ENCODE assay signal across 18 cellular contexts in the genomic region with DNA sequence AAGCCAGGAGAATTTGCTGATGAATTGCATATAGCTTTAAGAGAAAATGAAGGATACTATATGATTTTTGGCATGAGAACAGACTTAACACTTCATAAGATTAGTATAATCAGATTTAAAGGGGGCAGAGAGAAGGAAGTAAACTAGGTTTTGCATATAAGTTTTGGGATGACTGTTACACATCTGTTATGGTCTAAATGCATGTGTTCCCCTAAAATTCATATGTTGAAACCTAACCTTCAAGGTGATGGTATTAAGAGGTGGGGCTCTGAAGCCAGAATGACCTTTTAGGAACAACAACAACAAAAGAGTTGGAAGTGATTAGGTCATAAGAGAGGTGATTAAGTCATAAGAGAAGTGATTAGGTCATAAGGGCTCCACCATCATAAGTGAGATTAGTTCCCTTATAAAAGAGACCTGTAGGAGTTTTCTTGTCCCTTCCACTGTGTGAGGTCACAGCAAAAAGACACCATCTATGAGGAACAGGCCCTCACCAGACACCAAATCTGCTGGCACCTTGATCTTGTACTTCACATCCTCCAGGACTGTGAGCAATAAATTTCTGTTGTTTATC. TPM values are rescaled to one million over a fixed set of nuclear protein-coding genes. Genes with fewer than 3 reads are reported as not detected.
DNase-seq lines count a peak whose midpoint lies in the region; ATAC-seq, FAIRE-seq and TF ChIP-seq lines count a peak whose summit lies in the region.
"Had no signal": no experiment of that assay in that cellular context is flagged by ENCODE, and none has a peak within 500 bp of the region (broad histone marks: within the 10 kb centered on the region; RNA-seq: fewer than 3 reads in every experiment).

No MANE protein-coding gene starts in this region.

- no peaks in the 10 kb centered on the region for H3K4me1 Mint-ChIP-seq in stimulated activated memory B cell treated with anti-CD40 and anti-IgM and Interleukin-4, amounts not matched to agents 10 μg/mL and 1 μg/mL and 100 μg/mL, for 72 hours
- H3K4me1 Mint-ChIP-seq: CD14-positive monocyte had no signal

- H3K36me3 Mint-ChIP-seq in stimulated activated memory B cell treated with anti-CD40 and anti-IgM and Interleukin-4, amounts not matched to agents 10 μg/mL and 1 μg/mL and 100 μg/mL, for 72 hours: no peaks in the 10 kb centered on the region
- H3K36me3 Mint-ChIP-seq: CD14-positive monocyte had no signal

- no peaks in the 10 kb centered on the region for H3K9me3 Mint-ChIP-seq in stimulated activated memory B cell treated with anti-CD40 and anti-IgM and Interleukin-4, amounts not matched to agents 10 μg/mL and 1 μg/mL and 100 μg/mL, for 72 hours

- peaks cover 32% of the 10 kb centered on the region for H3K27me3 Mint-ChIP-seq in stimulated activated memory B cell treated with anti-CD40 and anti-IgM and Interleukin-4, amounts not matched to agents 10 μg/mL and 1 μg/mL and 100 μg/mL, for 72 hours

- ATAC-seq in GM18517 (IDR thresholded peaks at IDR 0.05; ENCODE audit: unreplicated experiment) (peak; percentile 48), HG02870 (IDR thresholded peaks at IDR 0.05; ENCODE audit: unreplicated experiment) (peak; percentile 57)
- ATAC-seq in stimulated activated memory B cell treated with anti-CD40 and anti-IgM and Interleukin-4, amounts not matched to agents 10 μg/mL and 1 μg/mL and 100 μg/mL, for 72 hours: peak; percentile 64

- no peak for TF ChIP-seq POLR2A in GM12891 (IDR thresholded peaks at IDR 0.05; ENCODE audit: low read depth, low read length)

- no peak for DNase-seq in GM12891 (ENCODE audit: insufficient read length, low spot score)
- DNase-seq in activated CD4-positive, CD25-positive, alpha-beta regulatory T cell (lab: John Stamatoyannopoulos, UW): no peak
- DNase-seq in activated gamma-delta T cell (lab: John Stamatoyannopoulos, UW): no peak
- DNase-seq in foreskin melanocyte: no peak
- DNase-seq: GDM1, GM23248, NCI-H1417 treated with DMSO at 0.1 percent for 48 hours, NCI-H187 treated with DMSO at 0.1 percent for 48 hours, NCI-H226, NCI-H524, NCI-H82, RPMI8226, SHP77 treated with DMSO at 0.1 percent for 48 hours, SK-N-SH had no signal

- no peak overlapping the region for H3K27ac Mint-ChIP-seq in stimulated activated memory B cell treated with anti-CD40 and anti-IgM and Interleukin-4, amounts not matched to agents 10 μg/mL and 1 μg/mL and 100 μg/mL, for 72 hours
- H3K27ac Mint-ChIP-seq: CD14-positive monocyte had no signal

- peak; percentile 70 for FAIRE-seq in GM12891 (lab: Jason Lieb, UNC)

- no peak overlapping the region for H3K4me3 Mint-ChIP-seq in stimulated activated memory B cell treated with anti-CD40 and anti-IgM and Interleukin-4, amounts not matched to agents 10 μg/mL and 1 μg/mL and 100 μg/mL, for 72 hours
- H3K4me3 Mint-ChIP-seq: CD14-positive monocyte had no signal

TF ChIP-seq in GM12891, 5 proteins besides CTCF, POLR2A, EP300 and RAD21:
- TF ChIP-seq POU2F2 (IDR thresholded peaks at IDR 0.05; ENCODE audit: low read depth, low read length) (no peak), TAF1 (IDR thresholded peaks at IDR 0.05; ENCODE audit: low read depth, low read length) (no peak), SPI1 (IDR thresholded peaks at IDR 0.05; ENCODE audit: low read depth, low read length) (no peak), PAX5 (IDR thresholded peaks at IDR 0.05; ENCODE audit: insufficient read depth, low read length, severe bottlenecking) (no peak), POLR2AphosphoS5 (IDR thresholded peaks at IDR 0.05; ENCODE audit: low read depth, low read length) (no peak)

RNA-seq across cellular contexts. Expression of a gene that starts 6.8 kb away (rescaled TPM):
- polyA plus RNA-seq in GM12891 (2012; ENCODE audit: low read depth, missing spikeins): not detected
- polyA plus RNA-seq: CD14-positive monocyte had no signal

RNA-seq across cellular contexts. Expression of a gene that starts 29.4 kb away (rescaled TPM):
- polyA plus RNA-seq in GM12891 (2012; ENCODE audit: low read depth, missing spikeins): not detected
- polyA plus RNA-seq: CD14-positive monocyte, GM23248, SK-N-SH had no signal

RNA-seq across cellular contexts. Expression of a gene that starts 33.5 kb away (rescaled TPM):
- polyA plus RNA-seq in GM12891 (2012; ENCODE audit: low read depth, missing spikeins): 0.65 TPM

RNA-seq across cellular contexts. Expression of a gene that starts 47.8 kb away (rescaled TPM):
- 0.13 TPM for polyA plus RNA-seq in GM12891 (2012; ENCODE audit: low read depth, missing spikeins)
- polyA plus RNA-seq: CD14-positive monocyte had no signal
